ENCODE assay signal across 9 cellular contexts in the genomic region with DNA sequence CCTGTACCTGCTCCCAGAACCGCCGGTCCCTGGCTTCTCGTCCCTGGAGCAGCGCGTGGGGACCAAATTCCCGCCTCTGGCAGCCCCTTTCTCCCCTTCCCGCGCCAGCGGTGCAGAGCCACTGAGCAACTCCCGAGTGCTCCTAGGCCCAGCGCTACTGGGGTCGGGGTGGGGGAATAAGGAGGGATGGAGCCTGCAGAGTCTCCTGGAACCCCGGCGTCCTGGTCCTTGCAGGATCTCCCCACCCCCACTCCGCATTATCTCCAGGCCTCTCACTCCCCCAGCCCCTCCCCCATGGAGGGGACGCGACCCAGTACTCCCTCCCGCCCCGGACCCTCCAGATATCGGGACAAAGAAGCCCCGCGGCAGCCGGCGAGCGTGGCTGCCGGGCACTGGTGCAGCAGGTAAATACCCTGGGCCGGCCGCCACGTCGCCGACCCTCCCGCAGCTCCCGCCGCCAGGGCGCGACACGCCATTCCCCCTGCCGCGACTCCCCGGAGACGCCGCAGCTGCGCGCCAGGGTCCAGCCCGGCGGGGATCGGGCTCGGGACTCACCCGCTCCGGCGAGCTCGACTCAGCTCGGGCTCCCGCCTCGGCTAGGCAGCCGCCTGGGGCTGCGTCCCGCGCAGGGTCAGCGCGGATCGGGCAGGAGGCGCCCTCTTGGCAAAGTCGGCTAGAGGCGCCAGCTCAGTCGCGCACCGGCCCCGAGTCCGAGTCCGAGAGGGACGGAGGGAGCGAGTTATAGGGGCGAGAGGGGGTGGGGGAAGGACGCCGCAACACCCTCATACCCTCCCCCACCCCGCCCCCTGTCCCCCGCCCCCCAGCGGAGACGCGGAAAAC.
DNase-seq lines count a peak whose midpoint lies in the region; ATAC-seq and TF ChIP-seq lines count a peak whose summit lies in the region.
"Had no signal": no experiment of that assay in that cellular context is flagged by ENCODE, and none has a peak within 500 bp of the region (broad histone marks: within the 10 kb centered on the region; RNA-seq: fewer than 3 reads in every experiment).

No MANE protein-coding gene starts in this region.

- no peak overlapping the region for H3K27ac Mint-ChIP-seq in stimulated activated naive CD8-positive, alpha-beta T cell treated with anti-CD3 and anti-CD28 coated beads, Interleukin-15, Interleukin-2, amounts not matched to agents 100 ng/mL and 50 ng/mL, for 24 hours
- H3K27ac Mint-ChIP-seq: activated naive CD8-positive, alpha-beta T cell had no signal

- H3K4me1 ChIP-seq in HUES48 (ENCODE audit: control insufficient read depth, insufficient read depth, low read length), result peaks cover 62% of the 10 kb centered on the region

- H3K4me3 ChIP-seq in AG09309 (ENCODE audit: control insufficient read depth, low read depth, low read length), result peak overlapping the region; percentile 6; the same call in 1 of the 2 replicates
- peak overlapping the region; percentile 87 for H3K4me3 ChIP-seq in HUES48 (ENCODE audit: low read depth, low read length)
- no peak overlapping the region for H3K4me3 ChIP-seq in astrocyte of the spinal cord (ENCODE audit: low read depth, low read length)

- peaks cover 70% of the 10 kb centered on the region for H3K27me3 Mint-ChIP-seq in stimulated activated naive CD8-positive, alpha-beta T cell treated with anti-CD3 and anti-CD28 coated beads, Interleukin-15, Interleukin-2, amounts not matched to agents 100 ng/mL and 50 ng/mL, for 24 hours

- H3K9ac ChIP-seq in HUES48 (ENCODE audit: low read depth, low read length), result peak overlapping the region; percentile 79

- in situ Hi-C loops in astrocyte of the spinal cord (cut with HindIII; ENCODE audit: low sequenced_read_pairs), result no loop called here

- no peak overlapping the region for H3K27ac ChIP-seq in HUES48 (ENCODE audit: low read depth, low read length)

- H3K4me3 Mint-ChIP-seq in stimulated activated naive CD8-positive, alpha-beta T cell treated with anti-CD3 and anti-CD28 coated beads, Interleukin-15, Interleukin-2, amounts not matched to agents 100 ng/mL and 50 ng/mL, for 24 hours, result peak overlapping the region; percentile 47

- H3K27me3 ChIP-seq in HUES48 (ENCODE audit: control insufficient read depth, insufficient read depth, low read length), result peaks cover 30% of the 10 kb centered on the region

- no peaks in the 10 kb centered on the region for H3K9me3 Mint-ChIP-seq in stimulated activated naive CD8-positive, alpha-beta T cell treated with anti-CD3 and anti-CD28 coated beads, Interleukin-15, Interleukin-2, amounts not matched to agents 100 ng/mL and 50 ng/mL, for 24 hours

- no peak for TF ChIP-seq CTCF in AG09309 (IDR thresholded peaks at IDR 0.05; ENCODE audit: control insufficient read depth, insufficient read depth, low read depth, low read length, missing control alignments)
- no peak for TF ChIP-seq CTCF in astrocyte of the spinal cord (IDR thresholded peaks at IDR 0.05; ENCODE audit: low read depth, low read length)

- peaks cover 16% of the 10 kb centered on the region for H3K4me1 Mint-ChIP-seq in stimulated activated naive CD8-positive, alpha-beta T cell treated with anti-CD3 and anti-CD28 coated beads, Interleukin-15, Interleukin-2, amounts not matched to agents 100 ng/mL and 50 ng/mL, for 24 hours (ENCODE audit: low read depth)

- no peaks in the 10 kb centered on the region for H3K36me3 Mint-ChIP-seq in stimulated activated naive CD8-positive, alpha-beta T cell treated with anti-CD3 and anti-CD28 coated beads, Interleukin-15, Interleukin-2, amounts not matched to agents 100 ng/mL and 50 ng/mL, for 24 hours (ENCODE audit: low read depth)
- H3K36me3 Mint-ChIP-seq: activated naive CD8-positive, alpha-beta T cell had no signal

- no peak for ATAC-seq in GM21528 (IDR thresholded peaks at IDR 0.05; ENCODE audit: low FRiP score, unreplicated experiment)

- H3K36me3 ChIP-seq in HUES48 (ENCODE audit: control insufficient read depth, insufficient read depth, low read length), result peaks cover 36% of the 10 kb centered on the region

- H3K9me3 ChIP-seq in HUES48 (ENCODE audit: control insufficient read depth, insufficient read depth, low read length), result no peaks in the 10 kb centered on the region

- DNase-seq in AG09309 (ENCODE audit: low read depth), result no peak
- peak; percentile 12 for DNase-seq in astrocyte of the spinal cord (ENCODE audit: low read depth, low spot score)
- peak; percentile 71 for DNase-seq in iPS-NIHi11 (ENCODE audit: low spot score)
- no peak for DNase-seq in AML-193 (lab: John Stamatoyannopoulos, UW)
- DNase-seq in superior temporal gyrus (ENCODE audit: extremely low spot score), result no peak

Comparison
In these comparisons a context has a peak if more than half of its experiments do, and no peak if none do; other contexts are left out.
1. DNase-seq: peak in astrocyte of the spinal cord (single experiment) and iPS-NIHi11 (single experiment); none in AG09309 (single experiment), AML-193 (0 of 2) and superior temporal gyrus (single experiment).